1 cellular context compared by ENCODE assay signal in the genomic region with DNA sequence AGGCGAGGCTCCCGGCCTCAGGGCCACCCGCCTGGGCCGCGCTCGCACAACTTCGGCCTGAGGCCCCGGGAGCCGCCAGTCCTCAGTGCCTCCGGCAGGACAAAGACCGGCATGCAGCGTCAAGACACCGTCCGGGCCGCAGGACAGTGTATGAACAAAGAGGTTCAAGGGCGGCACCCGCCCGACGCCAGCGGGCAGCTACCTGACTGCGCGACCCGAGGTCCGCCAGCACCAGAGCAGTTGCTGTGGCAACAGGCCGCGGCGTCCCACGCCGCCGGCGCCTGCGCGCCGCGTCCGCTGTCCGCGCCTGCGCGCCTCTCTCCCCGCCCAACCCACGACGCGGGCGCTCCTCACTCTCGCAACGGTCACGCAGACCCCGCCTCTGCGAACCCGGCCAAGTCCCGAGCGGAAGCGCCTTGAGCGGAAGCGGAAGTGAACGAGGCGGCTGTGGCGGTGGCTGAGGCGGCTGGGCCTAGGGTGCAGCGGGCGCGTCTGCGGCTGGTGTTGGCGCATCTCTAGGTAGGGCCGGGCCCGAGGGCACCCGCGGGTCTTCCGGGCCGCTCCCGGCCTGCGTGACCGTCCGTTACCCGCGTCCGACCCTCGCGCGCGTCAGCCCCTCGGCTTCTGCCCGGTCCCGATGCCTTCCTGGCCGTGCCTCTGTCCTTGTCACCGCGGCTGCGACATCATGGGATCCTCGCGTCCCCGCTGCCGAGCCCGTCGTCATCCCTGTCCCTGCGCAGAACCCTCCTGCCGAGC.
TF ChIP-seq lines count a peak whose summit lies in the region.

Gene FAM120B, plus strand, starts transcription at position 435 of the 756 bp plus-strand sequence. CDS start 10,633 bp downstream, outside the sequence.

TF ChIP-seq in HepG2, 621 proteins besides CTCF, POLR2A, EP300 and RAD21 (continued from another document and continues in another):
- TF ChIP-seq ZNF710 (CRISPR knock-in tag; IDR thresholded peaks at IDR 0.05; ENCODE audit: borderline replicate concordance) (peak; percentile 80; the same call in 1 of the 2 replicates), HNF4G (IDR thresholded peaks at IDR 0.05; ENCODE audit: borderline replicate concordance, low read depth, low read length) (no peak), HNF4G (CRISPR knock-in tag; IDR thresholded peaks at IDR 0.05; ENCODE audit: borderline replicate concordance, low read depth) (peak; percentile 63), ZNF550 (CRISPR knock-in tag; IDR thresholded peaks at IDR 0.05; ENCODE audit: borderline replicate concordance) (peak; percentile 88; the same call in 1 of the 2 replicates), TP53 (CRISPR knock-in tag; conservative IDR thresholded peaks at IDR 0.05) (0 out of 2 replicates have a peak, but pooled peaks have one; percentile 22), ETV6 (CRISPR knock-in tag; conservative IDR thresholded peaks at IDR 0.05) (peak; percentile 96), KAT7 (CRISPR knock-in tag; IDR thresholded peaks at IDR 0.05; ENCODE audit: borderline replicate concordance) (peak; percentile 100), ZNF18 (CRISPR knock-in tag; IDR thresholded peaks at IDR 0.05; ENCODE audit: insufficient replicate concordance) (peak; percentile 89), GLI4 (CRISPR knock-in tag; IDR thresholded peaks at IDR 0.05; ENCODE audit: borderline replicate concordance) (peak; percentile 88), RBAK (CRISPR knock-in tag; IDR thresholded peaks at IDR 0.05) (no peak), ZNF552 (CRISPR knock-in tag; IDR thresholded peaks at IDR 0.05; ENCODE audit: borderline replicate concordance) (peak; percentile 87; the same call in 1 of the 2 replicates), ZNF234 (CRISPR knock-in tag; conservative IDR thresholded peaks at IDR 0.05) (no peak), ZHX2 (IDR thresholded peaks at IDR 0.05; ENCODE audit: low read depth) (peak; percentile 53), ZHX2 (CRISPR knock-in tag; IDR thresholded peaks at IDR 0.05; ENCODE audit: borderline replicate concordance) (no peak; the same call in 1 of the 2 replicates), ZNF20 (CRISPR knock-in tag; IDR thresholded peaks at IDR 0.05) (0 out of 2 replicates have a peak, but pooled peaks have one; percentile 64), TOE1 (CRISPR knock-in tag; IDR thresholded peaks at IDR 0.05) (peak; percentile 54; the same call in 1 of the 2 replicates), SETDB1 (CRISPR knock-in tag; IDR thresholded peaks at IDR 0.05; ENCODE audit: borderline replicate concordance) (no peak), HNRNPUL1 (IDR thresholded peaks at IDR 0.05; ENCODE audit: low read depth, low read length) (peak; percentile 62; the same call in 1 of the 2 replicates), SP2 (CRISPR knock-in tag; IDR thresholded peaks at IDR 0.05) (peak; percentile 73), FOXK1 (CRISPR knock-in tag; IDR thresholded peaks at IDR 0.05; ENCODE audit: borderline replicate concordance, low read depth) (peak; percentile 85; the same call in 1 of the 2 replicates), ZNF274 (CRISPR knock-in tag; IDR thresholded peaks at IDR 0.05) (peak; percentile 94), AGO1 (IDR thresholded peaks at IDR 0.05; ENCODE audit: low read depth, low read length, poor library complexity, severe bottlenecking) (peak; percentile 72), ZNF530 (CRISPR knock-in tag; IDR thresholded peaks at IDR 0.05; ENCODE audit: low read depth) (no peak), ZNF576 (CRISPR knock-in tag; IDR thresholded peaks at IDR 0.05) (peak; percentile 72; the same call in 1 of the 2 replicates), TSC22D2 (CRISPR knock-in tag; IDR thresholded peaks at IDR 0.05; ENCODE audit: borderline replicate concordance) (peak; percentile 43; the same call in 1 of the 2 replicates), UBTF (CRISPR knock-in tag; IDR thresholded peaks at IDR 0.05) (peak; percentile 89), CAMTA2 (CRISPR knock-in tag; IDR thresholded peaks at IDR 0.05; ENCODE audit: borderline replicate concordance) (peak; percentile 60; the same call in 1 of the 2 replicates)
- TF ChIP-seq, protein P1, sequence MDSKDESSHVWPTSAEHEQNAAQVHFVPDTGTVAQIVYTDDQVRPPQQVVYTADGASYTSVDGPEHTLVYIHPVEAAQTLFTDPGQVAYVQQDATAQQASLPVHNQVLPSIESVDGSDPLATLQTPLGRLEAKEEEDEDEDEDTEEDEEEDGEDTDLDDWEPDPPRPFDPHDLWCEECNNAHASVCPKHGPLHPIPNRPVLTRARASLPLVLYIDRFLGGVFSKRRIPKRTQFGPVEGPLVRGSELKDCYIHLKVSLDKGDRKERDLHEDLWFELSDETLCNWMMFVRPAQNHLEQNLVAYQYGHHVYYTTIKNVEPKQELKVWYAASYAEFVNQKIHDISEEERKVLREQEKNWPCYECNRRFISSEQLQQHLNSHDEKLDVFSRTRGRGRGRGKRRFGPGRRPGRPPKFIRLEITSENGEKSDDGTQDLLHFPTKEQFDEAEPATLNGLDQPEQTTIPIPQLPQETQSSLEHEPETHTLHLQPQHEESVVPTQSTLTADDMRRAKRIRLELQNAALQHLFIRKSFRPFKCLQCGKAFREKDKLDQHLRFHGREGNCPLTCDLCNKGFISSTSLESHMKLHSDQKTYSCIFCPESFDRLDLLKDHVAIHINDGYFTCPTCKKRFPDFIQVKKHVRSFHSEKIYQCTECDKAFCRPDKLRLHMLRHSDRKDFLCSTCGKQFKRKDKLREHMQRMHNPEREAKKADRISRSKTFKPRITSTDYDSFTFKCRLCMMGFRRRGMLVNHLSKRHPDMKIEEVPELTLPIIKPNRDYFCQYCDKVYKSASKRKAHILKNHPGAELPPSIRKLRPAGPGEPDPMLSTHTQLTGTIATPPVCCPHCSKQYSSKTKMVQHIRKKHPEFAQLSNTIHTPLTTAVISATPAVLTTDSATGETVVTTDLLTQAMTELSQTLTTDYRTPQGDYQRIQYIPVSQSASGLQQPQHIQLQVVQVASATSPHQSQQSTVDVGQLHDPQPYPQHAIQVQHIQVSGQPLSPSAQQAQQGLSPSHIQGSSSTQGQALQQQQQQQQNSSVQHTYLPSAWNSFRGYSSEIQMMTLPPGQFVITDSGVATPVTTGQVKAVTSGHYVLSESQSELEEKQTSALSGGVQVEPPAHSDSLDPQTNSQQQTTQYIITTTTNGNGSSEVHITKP (CRISPR knock-in tag; IDR thresholded peaks at IDR 0.05; ENCODE audit: low read depth), result peak; percentile 26; the same call in 1 of the 2 replicates
- TF ChIP-seq, protein P2, sequence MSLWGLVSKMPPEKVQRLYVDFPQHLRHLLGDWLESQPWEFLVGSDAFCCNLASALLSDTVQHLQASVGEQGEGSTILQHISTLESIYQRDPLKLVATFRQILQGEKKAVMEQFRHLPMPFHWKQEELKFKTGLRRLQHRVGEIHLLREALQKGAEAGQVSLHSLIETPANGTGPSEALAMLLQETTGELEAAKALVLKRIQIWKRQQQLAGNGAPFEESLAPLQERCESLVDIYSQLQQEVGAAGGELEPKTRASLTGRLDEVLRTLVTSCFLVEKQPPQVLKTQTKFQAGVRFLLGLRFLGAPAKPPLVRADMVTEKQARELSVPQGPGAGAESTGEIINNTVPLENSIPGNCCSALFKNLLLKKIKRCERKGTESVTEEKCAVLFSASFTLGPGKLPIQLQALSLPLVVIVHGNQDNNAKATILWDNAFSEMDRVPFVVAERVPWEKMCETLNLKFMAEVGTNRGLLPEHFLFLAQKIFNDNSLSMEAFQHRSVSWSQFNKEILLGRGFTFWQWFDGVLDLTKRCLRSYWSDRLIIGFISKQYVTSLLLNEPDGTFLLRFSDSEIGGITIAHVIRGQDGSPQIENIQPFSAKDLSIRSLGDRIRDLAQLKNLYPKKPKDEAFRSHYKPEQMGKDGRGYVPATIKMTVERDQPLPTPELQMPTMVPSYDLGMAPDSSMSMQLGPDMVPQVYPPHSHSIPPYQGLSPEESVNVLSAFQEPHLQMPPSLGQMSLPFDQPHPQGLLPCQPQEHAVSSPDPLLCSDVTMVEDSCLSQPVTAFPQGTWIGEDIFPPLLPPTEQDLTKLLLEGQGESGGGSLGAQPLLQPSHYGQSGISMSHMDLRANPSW (CRISPR knock-in tag; IDR thresholded peaks at IDR 0.05; ENCODE audit: borderline replicate concordance), result peak; percentile 76; the same call in 1 of the 2 replicates
- TF ChIP-seq, protein P3, sequence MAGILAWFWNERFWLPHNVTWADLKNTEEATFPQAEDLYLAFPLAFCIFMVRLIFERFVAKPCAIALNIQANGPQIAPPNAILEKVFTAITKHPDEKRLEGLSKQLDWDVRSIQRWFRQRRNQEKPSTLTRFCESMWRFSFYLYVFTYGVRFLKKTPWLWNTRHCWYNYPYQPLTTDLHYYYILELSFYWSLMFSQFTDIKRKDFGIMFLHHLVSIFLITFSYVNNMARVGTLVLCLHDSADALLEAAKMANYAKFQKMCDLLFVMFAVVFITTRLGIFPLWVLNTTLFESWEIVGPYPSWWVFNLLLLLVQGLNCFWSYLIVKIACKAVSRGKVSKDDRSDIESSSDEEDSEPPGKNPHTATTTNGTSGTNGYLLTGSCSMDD (CRISPR knock-in tag; IDR thresholded peaks at IDR 0.05), result peak; percentile 79; the same call in 1 of the 2 replicates
